ENCODE assay signal across 28 cellular contexts in genomic region chr5:168209561-168209960, GRCh38.
DNase-seq lines count a peak whose midpoint lies in the region; ATAC-seq, FAIRE-seq and TF ChIP-seq lines count a peak whose summit lies in the region.
"Had no signal": no experiment of that assay in that cellular context is flagged by ENCODE, and none has a peak within 500 bp of the region (broad histone marks: within the 10 kb centered on the region; RNA-seq: fewer than 3 reads in every experiment).

No MANE protein-coding gene starts in this region.

- H3K4me3 ChIP-seq in endothelial cell of umbilical vein (replicated peaks in 1 of 3; ENCODE audit: insufficient read depth in 1 of 3, low read depth in 1 of 3, low read length in 3 of 3): no peak overlapping the region
- no peak overlapping the region for H3K4me3 ChIP-seq in skeletal muscle cell (ENCODE audit: low read depth, low read length)
- H3K4me3 ChIP-seq: right lobe of liver, SK-N-MC had no signal

- H2AFZ ChIP-seq in endothelial cell of umbilical vein (ENCODE audit: low read depth, low read length): no peak overlapping the region
- H2AFZ ChIP-seq: parathyroid adenoma had no signal

- no peaks in the 10 kb centered on the region for H3K36me3 ChIP-seq in endothelial cell of umbilical vein (ENCODE audit: control insufficient read depth in 2 of 2, extremely low read depth in 1 of 2, insufficient read depth in 2 of 2, low read length in 2 of 2)
- H3K36me3 ChIP-seq: right lobe of liver had no signal

- no peaks in the 10 kb centered on the region for H3K79me2 ChIP-seq in endothelial cell of umbilical vein (ENCODE audit: control insufficient read depth, insufficient read depth, low read length)
- H3K79me2 ChIP-seq: parathyroid adenoma had no signal

- H3K9me3 ChIP-seq in endothelial cell of umbilical vein (replicated peaks; ENCODE audit: control insufficient read depth, insufficient read depth, low read length): no peaks in the 10 kb centered on the region
- H3K9me3 ChIP-seq: right lobe of liver had no signal

- no peaks in the 10 kb centered on the region for H4K20me1 ChIP-seq in endothelial cell of umbilical vein (replicated peaks; ENCODE audit: control insufficient read depth, extremely low read depth, insufficient read depth, low read length)

- CTCF ChIA-PET in endothelial cell of umbilical vein (lab: Charles Lee): interaction anchor here (1.3 kb wide), 1 partner anchor 10 kb away, joined by 3 read pairs; no protein-coding TSS in a partner anchor

- intact Hi-C loops in endothelial cell of umbilical vein (cut with micrococcal nuclease): no loop called here

- POLR2A ChIA-PET in endothelial cell of umbilical vein (lab: Charles Lee): no interaction called here

- no peaks in the 10 kb centered on the region for H3K4me1 ChIP-seq in endothelial cell of umbilical vein (ENCODE audit: control insufficient read depth, extremely low read depth, insufficient read depth, low read length)
- H3K4me1 ChIP-seq: parathyroid adenoma, right lobe of liver had no signal

- no TSS peak for BruUV-seq in endothelial cell of umbilical vein (replicated peaks; lab: Mats Ljungman, UMichigan)

- H3K9me1 ChIP-seq in endothelial cell of umbilical vein (replicated peaks; ENCODE audit: control insufficient read depth, extremely low read depth, insufficient read depth, low read length): no peaks in the 10 kb centered on the region

- FAIRE-seq in endothelial cell of umbilical vein (lab: Jason Lieb, UNC): no peak
- FAIRE-seq in urothelium cell line (lab: Jason Lieb, UNC): no peak
- FAIRE-seq: GM18507 had no signal

- no peak for TF ChIP-seq POLR2A in endothelial cell of umbilical vein (IDR thresholded peaks at IDR 0.05; ENCODE audit: low read depth, low read length)

- H3K4me2 ChIP-seq in endothelial cell of umbilical vein (ENCODE audit: insufficient read depth, low read length): no peak overlapping the region
- H3K4me2 ChIP-seq: KMS-11 had no signal

- no peak overlapping the region for H3K9ac ChIP-seq in endothelial cell of umbilical vein (replicated peaks; ENCODE audit: extremely low read depth, insufficient read depth, low read length)
- H3K9ac ChIP-seq: KMS-11, parathyroid adenoma had no signal

- no peak for TF ChIP-seq CTCF in endothelial cell of umbilical vein (IDR thresholded peaks at IDR 0.05; ENCODE audit: extremely low read depth in 1 of 2, insufficient read depth in 1 of 2, low read depth in 1 of 2, low read length in 2 of 2)

- dilution Hi-C loops in endothelial cell of umbilical vein (cut with MboI; ENCODE audit: extremely low pct_ligation_motif_present, low sequenced_read_pairs): no loop called here

- H3K27me3 ChIP-seq in endothelial cell of umbilical vein (ENCODE audit: control insufficient read depth in 2 of 2, insufficient read depth in 2 of 2, low read length in 2 of 2): no peaks in the 10 kb centered on the region
- H3K27me3 ChIP-seq: right lobe of liver had no signal

- no peak for ATAC-seq in GM19463 (IDR thresholded peaks at IDR 0.05; ENCODE audit: unreplicated experiment)
- ATAC-seq: activated T-helper 17 cell treated with anti-CD3 and anti-CD28 coated beads, Interleukin-2, amount 50 U/mL, for 72 hours; right lobe of liver; T-helper 17 cell had no signal

- DNase-seq in AG08395 (ENCODE audit: low spot score) (peak; percentile 45), HT1080 (ENCODE audit: low read depth) (peak; percentile 39), endothelial cell of umbilical vein (ENCODE audit: low read depth, low spot score) (peak; percentile 23), skeletal muscle cell (ENCODE audit: low read depth) (peak; percentile 25), NCI-H524 treated with DMSO at 0.1 percent for 48 hours (lab: John Stamatoyannopoulos, UW) (no peak), urothelium cell line (ENCODE audit: low spot score) (no peak)
- no peak for DNase-seq in stimulated activated CD4-positive, alpha-beta T cell treated with anti-CD3 and anti-CD28 coated beads, Interleukin-4, amount 100 ng/mL, for 4 hours
- DNase-seq: activated CD4-positive, alpha-beta memory T cell treated with anti-CD3 and anti-CD28 coated beads for 36 hours; activated CD4-positive, CD25-positive, alpha-beta regulatory T cell treated with anti-CD3 and anti-CD28 coated beads, Interleukin-2, amount 50 U/mL, for 72 hours; activated CD8-positive, alpha-beta memory T cell treated with anti-CD3 and anti-CD28 coated beads, Interleukin-2, amount 50 U/mL, for 48 hours; Calu3; DMS79 treated with DMSO at 0.1 percent for 48 hours; GOT3; MM.1S; NCI-H1417; NCI-H345; NCI-H774; right lobe of liver; stimulated activated naive CD4-positive, alpha-beta T cell treated with Interleukin-2 at 50 U/mL for 16 hours; T-helper 17 cell had no signal

- H3K27ac ChIP-seq in endothelial cell of umbilical vein (ENCODE audit: insufficient read depth, low read depth, low read length): no peak overlapping the region
- H3K27ac ChIP-seq: C4-2B, KMS-11, parathyroid adenoma, right lobe of liver, RWPE1, SK-N-MC had no signal

TF ChIP-seq in endothelial cell of umbilical vein, 7 proteins besides CTCF, POLR2A, EP300 and RAD21:
- no peak for TF ChIP-seq FOS (IDR thresholded peaks at IDR 0.05; ENCODE audit: borderline replicate concordance, insufficient read depth, low read length)
- TF ChIP-seq MYC (IDR thresholded peaks at IDR 0.05; ENCODE audit: low read depth, low read length): no peak
- no peak for TF ChIP-seq EZH2 (IDR thresholded peaks at IDR 0.05; ENCODE audit: borderline replicate concordance, low read depth, low read length, severe bottlenecking)
- TF ChIP-seq GATA2 (IDR thresholded peaks at IDR 0.05; ENCODE audit: insufficient read depth, insufficient read length, low read depth, low read length): no peak
- TF ChIP-seq POLR2AphosphoS5 (IDR thresholded peaks at IDR 0.05; ENCODE audit: insufficient read depth, low read depth, low read length): no peak
- TF ChIP-seq MAX (IDR thresholded peaks at IDR 0.05; ENCODE audit: insufficient read depth, insufficient read length): no peak
- TF ChIP-seq JUN (IDR thresholded peaks at IDR 0.05; ENCODE audit: borderline replicate concordance, insufficient read depth, insufficient read length, low read depth): no peak

Comparison
In these comparisons a context has a peak if more than half of its experiments do, and no peak if none do; other contexts are left out.
1. DNase-seq: peak in AG08395 (single experiment), HT1080 (single experiment), endothelial cell of umbilical vein (single experiment) and skeletal muscle cell (single experiment); none in NCI-H524 treated with DMSO at 0.1 percent for 48 hours (single experiment), urothelium cell line (single experiment) and stimulated activated CD4-positive, alpha-beta T cell treated with anti-CD3 and anti-CD28 coated beads, Interleukin-4, amount 100 ng/mL, for 4 hours (0 of 2).